8 cellular contexts compared by ENCODE assay signal in the genomic region with DNA sequence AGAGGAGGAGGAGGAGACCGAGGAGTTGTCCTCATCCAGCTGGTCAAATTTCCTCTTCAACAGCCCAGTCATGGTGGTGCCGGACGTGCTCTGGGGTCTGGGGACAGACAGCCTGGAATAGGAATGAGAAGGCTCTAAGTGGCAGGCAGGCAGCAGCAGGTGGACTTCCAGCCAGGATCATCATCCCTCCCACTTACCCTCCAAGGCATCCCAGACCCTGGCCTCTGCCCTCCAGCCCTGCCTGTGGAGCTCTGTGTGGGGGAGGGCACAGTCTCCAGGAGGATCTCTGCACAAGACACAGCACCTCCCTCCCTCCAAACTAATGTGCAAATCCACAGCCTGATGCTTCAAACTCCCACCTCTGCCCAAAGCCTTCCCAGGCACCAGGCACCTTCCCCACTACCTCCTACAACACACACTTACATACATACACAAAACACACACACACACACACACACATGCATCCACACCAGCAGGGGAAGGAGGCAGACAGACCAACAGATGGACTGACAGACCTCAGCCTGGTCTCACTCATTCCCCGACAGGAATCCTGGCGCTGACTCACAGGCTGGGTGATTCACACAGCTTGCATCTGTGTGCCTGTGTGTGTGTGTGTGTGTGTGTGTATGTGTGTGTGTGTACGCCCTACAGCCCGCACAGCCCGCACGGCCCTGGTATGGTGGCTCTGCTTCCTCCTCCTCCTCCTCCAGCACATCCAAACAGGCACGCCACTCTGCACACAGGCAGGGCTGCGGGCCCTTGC. TPM values are rescaled to one million over a fixed set of nuclear protein-coding genes. Genes with fewer than 3 reads are reported as not detected.
DNase-seq lines count a peak whose midpoint lies in the region; ATAC-seq and TF ChIP-seq lines count a peak whose summit lies in the region.

No MANE protein-coding gene starts in this region.

- H3K36me3 Mint-ChIP-seq in nephron progenitor cell (ENCODE audit: low read depth): peaks cover 33% of the 10 kb centered on the region

- H3K27ac ChIP-seq in esophagus (ENCODE audit: low read depth in 2 of 2, low read length in 1 of 2) (peak overlapping the region; percentile 84 to 94), subcutaneous abdominal adipose tissue (ENCODE audit: low read depth, low read length) (peak overlapping the region; percentile 96)

- H3K4me1 ChIP-seq in esophagus (ENCODE audit: control insufficient read depth in 2 of 2, insufficient read depth in 2 of 2, low read length in 1 of 2) (peaks cover 33 to 65% of the 10 kb centered on the region in 2 donors), subcutaneous abdominal adipose tissue (ENCODE audit: control insufficient read depth in 5 of 5, insufficient read depth in 5 of 5, low read length in 5 of 5) (peaks cover 28 to 84% (median 72%) of the 10 kb centered on the region in 5 donors)

- H3K36me3 ChIP-seq in esophagus (ENCODE audit: control insufficient read depth in 2 of 2, insufficient read depth in 2 of 2, low read length in 1 of 2): peaks cover 11 to 35% of the 10 kb centered on the region in 2 donors
- H3K36me3 ChIP-seq in subcutaneous abdominal adipose tissue (ENCODE audit: control insufficient read depth in 5 of 5, insufficient read depth in 5 of 5, low read length in 5 of 5): peaks cover 6 to 50% (median 49%) of the 10 kb centered on the region in 5 donors

- peaks cover 77% of the 10 kb centered on the region for H3K4me1 Mint-ChIP-seq in nephron progenitor cell

- H3K9me3 Mint-ChIP-seq in nephron progenitor cell: no peaks in the 10 kb centered on the region

- ATAC-seq in GM19351 (IDR thresholded peaks at IDR 0.05; ENCODE audit: unreplicated experiment): no peak

- WGBS in esophagus, 2 donors: 19 to 23% methylated on average over 10 to 11 of the region's 11 CpGs

- no peaks in the 10 kb centered on the region for H3K27me3 ChIP-seq in esophagus (ENCODE audit: control insufficient read depth in 1 of 2, insufficient read depth in 2 of 2, low read length in 2 of 2)
- no peaks in the 10 kb centered on the region for H3K27me3 ChIP-seq in subcutaneous abdominal adipose tissue (ENCODE audit: control insufficient read depth in 5 of 5, insufficient read depth in 4 of 5, low read length in 5 of 5)

- DNase-seq in activated CD4-positive, CD25-positive, alpha-beta regulatory T cell (lab: John Stamatoyannopoulos, UW): peak in 3 of 4 experiments; percentile 22 to 45 (median 43)
- DNase-seq in activated CD4-positive, CD25-positive, alpha-beta regulatory T cell treated with anti-CD3 and anti-CD28 coated beads, Interleukin-2, amount 50 U/mL, for 72 hours: no peak
- DNase-seq in NCI-H69 (lab: John Stamatoyannopoulos, UW) (peak; percentile 77), activated T-cell treated with anti-CD3 and anti-CD28 coated beads for 24 hours (ENCODE audit: low read depth) (peak; percentile 74), nephron progenitor cell (peak; percentile 33)

- H3K4me3 Mint-ChIP-seq in nephron progenitor cell: peak overlapping the region; percentile 73

- H3K9ac ChIP-seq in subcutaneous abdominal adipose tissue (ENCODE audit: low read length in 5 of 5): peak overlapping the region in 4 of 5 donors; percentile 11 to 81 (median 64)

- H3K27me3 Mint-ChIP-seq in nephron progenitor cell (ENCODE audit: low read depth, poor library complexity): no peaks in the 10 kb centered on the region

- no peaks in the 10 kb centered on the region for H3K9me3 ChIP-seq in esophagus (ENCODE audit: control insufficient read depth in 2 of 2, insufficient read depth in 1 of 2, low read depth in 1 of 2, low read length in 1 of 2)
- H3K9me3 ChIP-seq in subcutaneous abdominal adipose tissue (ENCODE audit: control insufficient read depth in 5 of 5, low read length in 5 of 5): no peaks in the 10 kb centered on the region

- H3K4me3 ChIP-seq in esophagus (ENCODE audit: low read depth in 1 of 2, low read length in 2 of 2) (peak overlapping the region in 1 of 2 donors; percentile 17), subcutaneous abdominal adipose tissue (ENCODE audit: low read depth in 1 of 5, low read length in 5 of 5) (peak overlapping the region; percentile 43 to 58 (median 52))

- TF ChIP-seq CTCF in nephron progenitor cell (IDR thresholded peaks at IDR 0.05): no peak

- H3K27ac Mint-ChIP-seq in nephron progenitor cell: peak overlapping the region; percentile 99

RNA-seq across cellular contexts. Expression of a gene that starts 6.6 kb away (rescaled TPM):
- polyA plus RNA-seq in esophagus: 10 to 100 TPM; 16.8 to 21.4 TPM

RNA-seq across cellular contexts. Expression of a gene that starts 39.3 kb away (rescaled TPM):
- 1 to 10 TPM; 1.8 to 5.6 TPM for polyA plus RNA-seq in esophagus

RNA-seq across cellular contexts. Expression of a gene that starts 39.4 kb away (rescaled TPM):
- 10 to 100 TPM; 30.9 to 32.0 TPM for polyA plus RNA-seq in esophagus

RNA-seq across cellular contexts. Expression of a gene that starts 45.6 kb away (rescaled TPM):
- under 1 TPM; 0.07 to 0.10 TPM for polyA plus RNA-seq in esophagus
